ENCODE assay signal across 11 cellular contexts in genomic region chr10:80488539-80489066, GRCh38. TPM values are rescaled to one million over a fixed set of nuclear protein-coding genes. Genes with fewer than 3 reads are reported as not detected.
DNase-seq lines count a peak whose midpoint lies in the region; ATAC-seq, FAIRE-seq and TF ChIP-seq lines count a peak whose summit lies in the region.
"Had no signal": no experiment of that assay in that cellular context is flagged by ENCODE, and none has a peak within 500 bp of the region (broad histone marks: within the 10 kb centered on the region; RNA-seq: fewer than 3 reads in every experiment).

No MANE protein-coding gene starts in this region.

- intact Hi-C loops in CD4-positive, alpha-beta T cell (cut with DNase I, micrococcal nuclease), result loop anchor here in 1 of 2 experiments (10.0 kb wide), 1 partner anchor 284 kb away; the partner anchor contains the start of gene ANXA11
- intact Hi-C loops in K562 (cut with micrococcal nuclease), result no loop called here
- intact Hi-C loops in left lung (cut with DNase I), result no loop called here

- H3K27ac Mint-ChIP-seq in CD4-positive, alpha-beta T cell, result peak overlapping the region; percentile 78
- peak overlapping the region; percentile 47 to 79 for H3K27ac Mint-ChIP-seq in natural killer cell treated with Interleukin-12 subunit alpha and Interleukin-12 subunit beta and Interleukin-15 and Interleukin-18, amount 100 ng/mL, for 72 hours
- H3K27ac Mint-ChIP-seq: stimulated activated memory B cell treated with anti-CD40 and anti-IgM and Interleukin-4, amounts not matched to agents 10 μg/mL and 1 μg/mL and 100 μg/mL, for 72 hours had no signal

- no peak for TF ChIP-seq EP300 in K562 (IDR thresholded peaks at IDR 0.05; ENCODE audit: low read length)

- DNase-seq in CD4-positive, alpha-beta T cell, result no peak
- DNase-seq in MV-4-11 (lab: John Stamatoyannopoulos, UW), result peak; percentile 2
- no peak for DNase-seq in K562 (ENCODE audit: extremely low read depth in 1 of 4, low spot score in 3 of 4)
- DNase-seq in natural killer cell treated with Interleukin-12 subunit alpha and Interleukin-12 subunit beta and Interleukin-15 and Interleukin-18, amount 100 ng/mL, for 72 hours (ENCODE audit: low spot score), result no peak
- no peak for DNase-seq in stimulated activated CD4-positive, alpha-beta T cell treated with anti-CD3 and anti-CD28 coated beads, Interleukin-4, amount 100 ng/mL, for 1 hour
- DNase-seq in left lung, result no peak
- DNase-seq: amygdala, NCI-H146, SIG-M5 had no signal

- H3K36me3 Mint-ChIP-seq in CD4-positive, alpha-beta T cell (ENCODE audit: low read depth), result peaks cover 78% of the 10 kb centered on the region
- H3K36me3 Mint-ChIP-seq in natural killer cell treated with Interleukin-12 subunit alpha and Interleukin-12 subunit beta and Interleukin-15 and Interleukin-18, amount 100 ng/mL, for 72 hours, result peaks cover 19% of the 10 kb centered on the region

- H4K20me1 ChIP-seq in K562 (replicated peaks; ENCODE audit: control insufficient read depth, insufficient read depth, low read length), result 0 out of 2 replicates have a peak, but pooled peaks cover 5% of the 10 kb centered on the region

- no peak overlapping the region for H2AFZ ChIP-seq in K562 (ENCODE audit: low read depth, low read length)

- no peak for TF ChIP-seq CTCF in CD4-positive, alpha-beta T cell (IDR thresholded peaks at IDR 0.05)
- TF ChIP-seq CTCF in K562 (IDR thresholded peaks at IDR 0.05 in 2 of 3, conservative IDR thresholded peaks at IDR 0.05 in 1 of 3; ENCODE audit: insufficient read depth in 2 of 3, low read depth in 1 of 3, low read length in 3 of 3), result no peak
- no peak for TF ChIP-seq CTCF in left lung (IDR thresholded peaks at IDR 0.05)

- no peak for FAIRE-seq in K562 (lab: Jason Lieb, UNC)

- peak overlapping the region; percentile 56 for H3K4me3 Mint-ChIP-seq in CD4-positive, alpha-beta T cell
- peak overlapping the region; percentile 85 for H3K4me3 Mint-ChIP-seq in natural killer cell treated with Interleukin-12 subunit alpha and Interleukin-12 subunit beta and Interleukin-15 and Interleukin-18, amount 100 ng/mL, for 72 hours
- H3K4me3 Mint-ChIP-seq: stimulated activated memory B cell treated with anti-CD40 and anti-IgM and Interleukin-4, amounts not matched to agents 10 μg/mL and 1 μg/mL and 100 μg/mL, for 72 hours had no signal

- H3K4me1 ChIP-seq in K562 (replicated peaks in 1 of 2; ENCODE audit: control insufficient read depth in 2 of 2, insufficient read depth in 2 of 2, low read length in 2 of 2) (peaks cover 51% of the 10 kb centered on the region in 2 experiments), left lung (peaks cover 47 to 100% of the 10 kb centered on the region in 2 donors)

- CTCF ChIA-PET in CD4-positive, alpha-beta T cell (lab: Charles Lee), result interaction anchor here (1.5 to 7.3 kb wide), 5 partner anchors 14 to 44 kb away, joined by 3 to 55 read pairs (median 4); no protein-coding TSS in a partner anchor
- CTCF ChIA-PET in K562 (lab: Yijun Ruan, JAX; ENCODE audit: low intra/inter-chr PET ratio), result no interaction called here

- TF ChIP-seq RAD21 in K562 (CRISPR knock-in tag; conservative IDR thresholded peaks at IDR 0.05 in 1 of 2, IDR thresholded peaks at IDR 0.05 in 1 of 2), result no peak

- no peaks in the 10 kb centered on the region for H3K9me3 ChIP-seq in CD4-positive, alpha-beta T cell (ENCODE audit: control insufficient read depth, low read length)
- H3K9me3 ChIP-seq in K562 (replicated peaks; ENCODE audit: control insufficient read depth, insufficient read depth, low read depth, low read length), result no peaks in the 10 kb centered on the region
- no peaks in the 10 kb centered on the region for H3K9me3 ChIP-seq in left lung

- TF ChIP-seq POLR2A in K562 (conservative IDR thresholded peaks at IDR 0.05), result no peak

- POLR2A ChIA-PET in CD4-positive, alpha-beta T cell (lab: Charles Lee), result interaction anchor here (0.6 to 11.8 kb wide), 6 partner anchors 11 to 1044 kb away, joined by 3 to 420 read pairs (median 10); partner anchors contain the start of gene TSPAN14
- POLR2A ChIA-PET in K562 (lab: Yijun Ruan, JAX), result interaction anchor here (1.0 to 1.2 kb wide), 2 partner anchors 9 to 12 kb away, joined by 3 read pairs; no protein-coding TSS in a partner anchor

- H3K9me3 Mint-ChIP-seq in CD4-positive, alpha-beta T cell, result no peaks in the 10 kb centered on the region
- no peaks in the 10 kb centered on the region for H3K9me3 Mint-ChIP-seq in natural killer cell treated with Interleukin-12 subunit alpha and Interleukin-12 subunit beta and Interleukin-15 and Interleukin-18, amount 100 ng/mL, for 72 hours
- H3K9me3 Mint-ChIP-seq: stimulated activated memory B cell treated with anti-CD40 and anti-IgM and Interleukin-4, amounts not matched to agents 10 μg/mL and 1 μg/mL and 100 μg/mL, for 72 hours had no signal

- no peaks in the 10 kb centered on the region for H3K27me3 ChIP-seq in CD4-positive, alpha-beta T cell (ENCODE audit: control insufficient read depth, insufficient read depth, low read length)
- H3K27me3 ChIP-seq in K562 (ENCODE audit: control insufficient read depth in 2 of 2, insufficient read depth in 2 of 2, low read length in 2 of 2), result no peaks in the 10 kb centered on the region
- H3K27me3 ChIP-seq in left lung, result no peaks in the 10 kb centered on the region

- 73% methylated on average over 6 of the region's 6 CpGs for WGBS in K562 (ENCODE audit: insufficient coverage, low coverage, missing lambda C conversion rate)

- peaks cover 9% of the 10 kb centered on the region for H3K9me1 ChIP-seq in K562 (ENCODE audit: control insufficient read depth, insufficient read depth, low read length)

- peak overlapping the region in 1 of 2 experiments; percentile 87; a peak in 1 of 4 replicates for H3K9ac ChIP-seq in K562 (ENCODE audit: insufficient read depth in 1 of 2, low read depth in 2 of 2, low read length in 2 of 2)

- peaks cover 99% of the 10 kb centered on the region for H3K4me1 Mint-ChIP-seq in CD4-positive, alpha-beta T cell (ENCODE audit: low read depth)
- H3K4me1 Mint-ChIP-seq in natural killer cell treated with Interleukin-12 subunit alpha and Interleukin-12 subunit beta and Interleukin-15 and Interleukin-18, amount 100 ng/mL, for 72 hours (ENCODE audit: low read depth in 2 of 2), result peaks cover 84 to 93% of the 10 kb centered on the region in 2 donors

- BruUV-seq in K562 (replicated peaks; lab: Mats Ljungman, UMichigan), result no TSS peak

- peak overlapping the region; percentile 84 for H3K27ac ChIP-seq in CD4-positive, alpha-beta T cell (ENCODE audit: low read depth, low read length)
- H3K27ac ChIP-seq in K562 (ENCODE audit: extremely low read depth, low read depth, low read length) (peak overlapping the region; percentile 23; the same call in 1 of the 3 replicates), left lung (peak overlapping the region in 1 of 2 donors; percentile 90)

- in situ Hi-C loops in K562 (cut with MboI), result no loop called here

- H3K79me2 ChIP-seq in K562 (ENCODE audit: control insufficient read depth, insufficient read depth, low read length), result peaks cover 95% of the 10 kb centered on the region

- no peak overlapping the region for H3K4me3 ChIP-seq in K562
- peak overlapping the region in 1 of 2 donors; percentile 10 for H3K4me3 ChIP-seq in left lung

- no peak for ATAC-seq in CD4-positive, alpha-beta T cell (ENCODE audit: poor library complexity)
- ATAC-seq in K562 (no peak), HG02884 (IDR thresholded peaks at IDR 0.05; ENCODE audit: unreplicated experiment) (no peak), left lung (no peak)
- no peak for ATAC-seq in natural killer cell treated with Interleukin-12 subunit alpha and Interleukin-12 subunit beta and Interleukin-15 and Interleukin-18, amount 100 ng/mL, for 72 hours
- ATAC-seq: stimulated activated memory B cell treated with anti-CD40 and anti-IgM and Interleukin-4, amounts not matched to agents 10 μg/mL and 1 μg/mL and 100 μg/mL, for 72 hours had no signal

- H3K27me3 Mint-ChIP-seq in CD4-positive, alpha-beta T cell, result no peaks in the 10 kb centered on the region
- H3K27me3 Mint-ChIP-seq in natural killer cell treated with Interleukin-12 subunit alpha and Interleukin-12 subunit beta and Interleukin-15 and Interleukin-18, amount 100 ng/mL, for 72 hours, result no peaks in the 10 kb centered on the region
- H3K27me3 Mint-ChIP-seq: stimulated activated memory B cell treated with anti-CD40 and anti-IgM and Interleukin-4, amounts not matched to agents 10 μg/mL and 1 μg/mL and 100 μg/mL, for 72 hours had no signal

- H3K36me3 ChIP-seq in K562 (ENCODE audit: control insufficient read depth, insufficient read depth, low read length), result peaks cover 59% of the 10 kb centered on the region
- peaks cover 0 to 36% of the 10 kb centered on the region in 2 donors for H3K36me3 ChIP-seq in left lung

- H3K4me2 ChIP-seq in K562 (ENCODE audit: insufficient read depth, low read length), result no peak overlapping the region

RNA-seq across cellular contexts. Expression of gene TSPAN14, which starts 34.5 kb away (rescaled TPM):
- total RNA-seq in CD4-positive, alpha-beta T cell, result 100 to 1,000 TPM; 167 to 168 TPM
- 67.3 and 149 TPM in 2 replicates for total RNA-seq in K562 (2011; cell fraction: chromatin; rRNA removed; ENCODE audit: low replicate concordance)
- 99.9 and 106 TPM in 2 replicates for total RNA-seq in K562 (2011; cell fraction: nucleolus; rRNA removed)
- total RNA-seq in K562 (2011; cell fraction: nucleoplasm; rRNA removed), result 117 and 138 TPM in 2 replicates
- total RNA-seq in K562 (2014; rRNA removed) (22.4 and 33.3 TPM in 2 replicates), K562 (2014; rRNA removed; fragmentation: Illumina TruSeq; extraction: Trizol) (19.0 and 23.3 TPM in 2 replicates), K562 (2015; rRNA removed; fragmentation: Illumina TruSeq; extraction: Trizol) (22.5 and 24.4 TPM in 2 replicates), K562 (2021) (89.2 and 92.9 TPM in 2 replicates), left lung (100 to 1,000 TPM; 116 to 158 TPM)
- polyA plus RNA-seq in K562 (2011; rRNA removed) (42.9 and 65.1 TPM in 2 replicates), K562 (2014; fragmentation: Illumina TruSeq; extraction: Trizol) (65.0 and 66.6 TPM in 2 replicates), K562 (2014; fragmentation: Nextera tagmentation; extraction: Ambion mirVana) (1 to 10 TPM; 5.8 to 6.6 TPM), K562 (2014; rRNA removed) (47.2 and 57.2 TPM in 2 replicates)
- 52.8 and 88.0 TPM in 2 replicates for polyA plus RNA-seq in K562 (2011; cell fraction: cytosol; rRNA removed)
- polyA plus RNA-seq in K562 (2011; cell fraction: nucleus; rRNA removed), result 52.2 and 85.9 TPM in 2 replicates
- polyA plus RNA-seq in K562 (2012), result 44.4 and 57.4 TPM in 2 replicates
- polyA minus RNA-seq in K562 (2011; rRNA and poly(A)+ RNA removed), result 21.6 and 45.5 TPM in 2 replicates
- 28.6 and 45.2 TPM in 2 replicates for polyA minus RNA-seq in K562 (2011; cell fraction: cytosol; rRNA and poly(A)+ RNA removed)
- 20.1 and 21.1 TPM in 2 replicates for polyA minus RNA-seq in K562 (2011; cell fraction: nucleus; rRNA and poly(A)+ RNA removed)
- total RNA-seq in natural killer cell treated with Interleukin-12 subunit alpha and Interleukin-12 subunit beta and Interleukin-15 and Interleukin-18, amount 100 ng/mL, for 72 hours, result 10 to 100 TPM; 56.5 to 76.6 TPM

RNA-seq across cellular contexts. Expression of gene SH2D4B, which starts 49.1 kb away (rescaled TPM):
- total RNA-seq in CD4-positive, alpha-beta T cell, result under 1 TPM; 0.16 to 0.31 TPM
- total RNA-seq in K562 (2011; cell fraction: chromatin; rRNA removed; ENCODE audit: low replicate concordance), result 0.09 TPM in 1 of 2 replicates, not detected in the other
- 0.26 TPM in 1 of 2 replicates, not detected in the other for total RNA-seq in K562 (2011; cell fraction: nucleolus; rRNA removed)
- total RNA-seq in K562 (2011; cell fraction: nucleoplasm; rRNA removed), result 0.22 TPM in 1 of 2 replicates, not detected in the other
- 0.29 TPM in 1 of 2 replicates, not detected in the other for total RNA-seq in K562 (2014; rRNA removed)
- 0.04 TPM in 1 of 2 replicates, not detected in the other for total RNA-seq in K562 (2014; rRNA removed; fragmentation: Illumina TruSeq; extraction: Trizol)
- total RNA-seq in K562 (2015; rRNA removed; fragmentation: Illumina TruSeq; extraction: Trizol), result 0.04 TPM in 2 replicates
- total RNA-seq in K562 (2021), result 0.13 TPM in 1 of 2 replicates, not detected in the other
- 0.03 TPM in 1 of 2 replicates, not detected in the other for polyA plus RNA-seq in K562 (2011; rRNA removed)
- not detected in 2 replicates for polyA plus RNA-seq in K562 (2011; cell fraction: cytosol; rRNA removed)
- polyA plus RNA-seq in K562 (2011; cell fraction: nucleus; rRNA removed), result 0.03 TPM in 1 of 2 replicates, not detected in the other
- 0.05 and 0.06 TPM in 2 replicates for polyA plus RNA-seq in K562 (2012)
- not detected in 2 replicates for polyA plus RNA-seq in K562 (2014; fragmentation: Illumina TruSeq; extraction: Trizol)
- polyA plus RNA-seq in K562 (2014; fragmentation: Nextera tagmentation; extraction: Ambion mirVana), result under 1 TPM in 1 of 2 experiments, not detected in 1; 0.14 TPM
- polyA plus RNA-seq in K562 (2014; rRNA removed), result not detected in 2 replicates
- not detected in 2 replicates for polyA minus RNA-seq in K562 (2011; rRNA and poly(A)+ RNA removed)
- not detected in 2 replicates for polyA minus RNA-seq in K562 (2011; cell fraction: cytosol; rRNA and poly(A)+ RNA removed)
- polyA minus RNA-seq in K562 (2011; cell fraction: nucleus; rRNA and poly(A)+ RNA removed), result not detected in 2 replicates
- under 1 TPM; 0.25 to 0.40 TPM for total RNA-seq in natural killer cell treated with Interleukin-12 subunit alpha and Interleukin-12 subunit beta and Interleukin-15 and Interleukin-18, amount 100 ng/mL, for 72 hours
- under 1 TPM; 0.23 to 0.37 TPM for total RNA-seq in left lung
